Comparison of ENCODE assay signal across 11 cellular contexts in the genomic region with DNA sequence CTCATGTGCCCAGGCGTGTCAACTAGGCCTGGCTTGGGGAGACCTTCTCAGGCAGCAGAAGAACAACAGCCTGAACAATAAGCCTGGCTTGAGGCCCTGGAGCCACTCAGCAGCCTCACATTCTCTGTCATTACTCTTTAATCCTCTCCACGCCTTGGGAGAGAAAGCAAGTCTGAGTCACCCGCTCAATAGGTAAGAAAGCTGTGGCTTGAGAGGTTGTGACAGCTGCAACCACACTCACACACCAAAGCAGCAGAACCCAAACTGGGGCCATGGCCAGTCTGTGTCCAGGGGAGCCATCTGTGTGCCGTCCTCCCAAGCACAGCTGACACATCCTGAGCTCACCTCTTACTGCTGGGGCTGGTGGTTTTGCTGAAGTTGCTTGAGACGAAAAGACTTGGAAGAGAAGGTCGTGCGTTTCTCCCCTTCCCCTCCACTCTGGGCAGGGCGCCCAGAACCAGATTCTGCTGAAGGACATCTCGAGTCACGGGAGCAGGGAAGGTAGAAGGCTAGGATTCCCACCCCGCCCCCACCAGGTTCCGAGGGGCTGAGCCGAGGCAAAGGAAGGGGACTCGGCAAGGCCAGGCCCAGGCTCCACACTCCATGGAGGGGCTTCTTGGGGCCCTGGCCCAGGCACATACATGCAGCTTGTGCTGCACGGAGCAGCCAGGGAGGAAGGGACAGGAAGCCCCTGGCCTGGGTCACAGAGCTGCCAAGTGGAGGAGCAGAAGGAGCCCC. TPM values are rescaled to one million over a fixed set of nuclear protein-coding genes. Genes with fewer than 3 reads are reported as not detected.
DNase-seq lines count a peak whose midpoint lies in the region; ATAC-seq, FAIRE-seq and TF ChIP-seq lines count a peak whose summit lies in the region.
"Had no signal": no experiment of that assay in that cellular context is flagged by ENCODE, and none has a peak within 500 bp of the region (broad histone marks: within the 10 kb centered on the region; RNA-seq: fewer than 3 reads in every experiment).

No MANE protein-coding gene starts in this region.

- H3K9me2 ChIP-seq in GM23248 (ENCODE audit: insufficient read depth), result no peaks in the 10 kb centered on the region

- H4K20me1 ChIP-seq in GM23248 (ENCODE audit: insufficient read depth), result no peaks in the 10 kb centered on the region

- no peak overlapping the region for H3K4me3 Mint-ChIP-seq in endodermal cell
- no peak overlapping the region for H3K4me3 Mint-ChIP-seq in activated CD8-positive, alpha-beta memory T cell treated with anti-CD3 and anti-CD28 coated beads, Interleukin-2, amount 10 ng/mL, durations not matched to agents 7 days and 5 days

- CTCF ChIA-PET in activated CD8-positive, alpha-beta memory T cell treated with anti-CD3 and anti-CD28 coated beads, Interleukin-2, amount 10 ng/mL, durations not matched to agents 7 days and 5 days (lab: Charles Lee), result interaction anchor here (1.0 kb wide), 1 partner anchor 129 kb away, joined by 3 read pairs; no protein-coding TSS in a partner anchor

- H3K79me2 ChIP-seq in GM23248 (ENCODE audit: insufficient read depth), result no peaks in the 10 kb centered on the region

- intact Hi-C loops in pancreas (cut with DNase I), result no loop called here

- DNase-seq in GM23248 (peak; percentile 54), NCI-H446 (lab: John Stamatoyannopoulos, UW) (peak; percentile 79), endodermal cell (peak; percentile 64), pancreas (peak; percentile 69 to 84 (median 78)), HuH-7 (ENCODE audit: low spot score) (no peak), NOMO-1 treated with DMSO at 0.1 percent for 48 hours (lab: John Stamatoyannopoulos, UW; ENCODE audit: unreplicated experiment) (no peak)
- no peak for DNase-seq in activated CD8-positive, alpha-beta memory T cell treated with anti-CD3 and anti-CD28 coated beads, Interleukin-2, amount 10 ng/mL, durations not matched to agents 7 days and 5 days
- DNase-seq: dermis blood vessel endothelial cell, GOT3 had no signal

- in situ Hi-C loops in GM23248 (cut with MboI), result no loop called here

- peaks cover 3% of the 10 kb centered on the region for H3K4me1 Mint-ChIP-seq in endodermal cell
- peaks cover 13% of the 10 kb centered on the region for H3K4me1 Mint-ChIP-seq in activated CD8-positive, alpha-beta memory T cell treated with anti-CD3 and anti-CD28 coated beads, Interleukin-2, amount 10 ng/mL, durations not matched to agents 7 days and 5 days

- H3K27me3 Mint-ChIP-seq in endodermal cell (ENCODE audit: insufficient read depth), result peaks cover 19% of the 10 kb centered on the region
- peaks cover 40% of the 10 kb centered on the region for H3K27me3 Mint-ChIP-seq in activated CD8-positive, alpha-beta memory T cell treated with anti-CD3 and anti-CD28 coated beads, Interleukin-2, amount 10 ng/mL, durations not matched to agents 7 days and 5 days

- H3F3A ChIP-seq in GM23248 (ENCODE audit: insufficient read depth), result no peaks in the 10 kb centered on the region

- ATAC-seq in pancreas, result peak; percentile 80 to 91 (median 84)
- ATAC-seq in HG02759 (IDR thresholded peaks at IDR 0.05; ENCODE audit: unreplicated experiment), result no peak
- ATAC-seq in activated CD8-positive, alpha-beta memory T cell treated with anti-CD3 and anti-CD28 coated beads, Interleukin-2, amount 10 ng/mL, durations not matched to agents 7 days and 5 days, result no peak

- no peaks in the 10 kb centered on the region for H3K9me3 Mint-ChIP-seq in endodermal cell
- no peaks in the 10 kb centered on the region for H3K9me3 Mint-ChIP-seq in activated CD8-positive, alpha-beta memory T cell treated with anti-CD3 and anti-CD28 coated beads, Interleukin-2, amount 10 ng/mL, durations not matched to agents 7 days and 5 days (ENCODE audit: low read depth)

- peaks cover 43% of the 10 kb centered on the region for H3K27me3 ChIP-seq in GM23248 (replicated peaks; ENCODE audit: insufficient read depth)
- peaks cover 12% of the 10 kb centered on the region for H3K27me3 ChIP-seq in endodermal cell (ENCODE audit: control insufficient read depth, insufficient read depth, low read length, poor library complexity, severe bottlenecking)
- no peaks in the 10 kb centered on the region for H3K27me3 ChIP-seq in pancreas

- no peak overlapping the region for H3K4me2 ChIP-seq in GM23248 (ENCODE audit: unreplicated experiment)
- H3K4me2 ChIP-seq: smooth muscle cell had no signal

- H3K27ac Mint-ChIP-seq in endodermal cell, result peak overlapping the region; percentile 55
- no peak overlapping the region for H3K27ac Mint-ChIP-seq in activated CD8-positive, alpha-beta memory T cell treated with anti-CD3 and anti-CD28 coated beads, Interleukin-2, amount 10 ng/mL, durations not matched to agents 7 days and 5 days

- H3K4me1 ChIP-seq in GM23248 (ENCODE audit: insufficient read depth) (0 out of 2 replicates have a peak, but pooled peaks cover 5% of the 10 kb centered on the region), endodermal cell (ENCODE audit: control insufficient read depth, insufficient read depth, low read length) (peaks cover 9% of the 10 kb centered on the region), pancreas (peaks cover 4 to 6% (median 5%) of the 10 kb centered on the region in 3 donors)

- H3K27ac ChIP-seq in GM23248, result no peak overlapping the region
- H3K27ac ChIP-seq in endodermal cell (ENCODE audit: low read depth, low read length), result no peak overlapping the region
- H3K27ac ChIP-seq in pancreas, result peak overlapping the region; percentile 22 to 62 (median 50)

- H2AFZ ChIP-seq in GM23248, result no peak overlapping the region

- FAIRE-seq in pancreas (lab: Jason Lieb, UNC), result no peak

- 12 to 16% methylated on average over 15 of the region's 15 CpGs for WGBS in GM23248 (ENCODE audit: low coverage in 1 of 2, low lambda C conversion rate in 2 of 2, missing lambda C conversion rate in 2 of 2), 2 experiments
- 74 to 78% methylated on average over 11 to 15 of the region's 15 CpGs for WGBS in endodermal cell (ENCODE audit: insufficient coverage in 1 of 2, insufficient read length in 1 of 2), 2 experiments
- 12 to 18% methylated on average over 15 of the region's 15 CpGs for WGBS in pancreas, 2 donors

- H3K36me3 ChIP-seq in GM23248 (ENCODE audit: low read depth), result no peaks in the 10 kb centered on the region
- no peaks in the 10 kb centered on the region for H3K36me3 ChIP-seq in endodermal cell (ENCODE audit: control insufficient read depth, insufficient read depth, low read length)
- H3K36me3 ChIP-seq in pancreas, result no peaks in the 10 kb centered on the region

- H3K9ac ChIP-seq in GM23248 (no peak overlapping the region), endodermal cell (ENCODE audit: extremely low read depth, low read length, poor library complexity, severe bottlenecking) (no peak overlapping the region)

- no peaks in the 10 kb centered on the region for H3K36me3 Mint-ChIP-seq in endodermal cell (ENCODE audit: low read depth)
- no peaks in the 10 kb centered on the region for H3K36me3 Mint-ChIP-seq in activated CD8-positive, alpha-beta memory T cell treated with anti-CD3 and anti-CD28 coated beads, Interleukin-2, amount 10 ng/mL, durations not matched to agents 7 days and 5 days

- H3K4me3 ChIP-seq in GM23248 (no peak overlapping the region), endodermal cell (ENCODE audit: low read length) (no peak overlapping the region), pancreas (peak overlapping the region in 1 of 4 donors; percentile 7)
- H3K4me3 ChIP-seq: smooth muscle cell had no signal

- TF ChIP-seq CTCF in endodermal cell (conservative IDR thresholded peaks at IDR 0.05) (no peak), pancreas (IDR thresholded peaks at IDR 0.05) (no peak)

- no peaks in the 10 kb centered on the region for H3K9me3 ChIP-seq in GM23248 (ENCODE audit: low read depth)
- no peaks in the 10 kb centered on the region for H3K9me3 ChIP-seq in endodermal cell (ENCODE audit: control insufficient read depth, low read length)
- no peaks in the 10 kb centered on the region for H3K9me3 ChIP-seq in pancreas

RNA-seq across cellular contexts. Expression of a gene that starts 5.5 kb away (rescaled TPM):
- total RNA-seq in GM23248 (2014; rRNA removed; shearing (Covaris generic)), result not detected in 2 replicates
- polyA plus RNA-seq in GM23248 (2016; fragmentation: Nextera tagmentation; extraction: Ambion mirVana), result not detected in 2 replicates
- total RNA-seq in endodermal cell, result 1 to 10 TPM; 1.1 to 1.6 TPM
- 3.0 TPM for polyA plus RNA-seq in endodermal cell (2013, experiment 1 of 2)
- 3.4 TPM for polyA plus RNA-seq in endodermal cell (2013, experiment 2 of 2)
- total RNA-seq in pancreas, result 1 to 10 TPM; 2.8 to 6.8 (median 3.3) TPM
- 10 to 100 TPM in 1 of 2 donors, 1 to 10 TPM in 1; 5.4 to 10.6 TPM for polyA plus RNA-seq in pancreas
- total RNA-seq in activated CD8-positive, alpha-beta memory T cell treated with anti-CD3 and anti-CD28 coated beads, Interleukin-2, amount 10 ng/mL, durations not matched to agents 7 days and 5 days, result under 1 TPM; 0.14 to 0.50 TPM

RNA-seq across cellular contexts. Expression of a gene that starts 45.5 kb away (rescaled TPM):
- not detected in 2 replicates for total RNA-seq in GM23248 (2014; rRNA removed; shearing (Covaris generic))
- polyA plus RNA-seq in GM23248 (2016; fragmentation: Nextera tagmentation; extraction: Ambion mirVana), result not detected in 2 replicates
- total RNA-seq in endodermal cell, result 1 to 10 TPM in 1 of 2 donors, under 1 TPM in 1; 0.38 to 1.7 TPM
- 9.5 TPM for polyA plus RNA-seq in endodermal cell (2013, experiment 1 of 2)
- 8.9 TPM for polyA plus RNA-seq in endodermal cell (2013, experiment 2 of 2)
- total RNA-seq in pancreas, result under 1 TPM in 1 of 6 donors, not detected in 5; 0.04 TPM
- polyA plus RNA-seq in pancreas, result under 1 TPM; 0.04 to 0.19 TPM
- not detected for total RNA-seq in activated CD8-positive, alpha-beta memory T cell treated with anti-CD3 and anti-CD28 coated beads, Interleukin-2, amount 10 ng/mL, durations not matched to agents 7 days and 5 days
- total RNA-seq: dermis blood vessel endothelial cell, smooth muscle cell had no signal
- polyA plus RNA-seq: smooth muscle cell had no signal

Comparison
In these comparisons a context has a peak if more than half of its experiments do, and no peak if none do; other contexts are left out.
1. DNase-seq: peak in GM23248 (single experiment), NCI-H446 (2 of 2), endodermal cell (single experiment) and pancreas (6 of 6); none in activated CD8-positive, alpha-beta memory T cell treated with anti-CD3 and anti-CD28 coated beads, Interleukin-2, amount 10 ng/mL, durations not matched to agents 7 days and 5 days (single experiment), HuH-7 (single experiment) and NOMO-1 treated with DMSO at 0.1 percent for 48 hours (single experiment).
2. H3K27ac ChIP-seq: peak in pancreas (4 of 4); none in GM23248 (single experiment) and endodermal cell (single experiment).
3. ATAC-seq: peak in pancreas (4 of 4); none in HG02759 (single experiment) and activated CD8-positive, alpha-beta memory T cell treated with anti-CD3 and anti-CD28 coated beads, Interleukin-2, amount 10 ng/mL, durations not matched to agents 7 days and 5 days (single experiment).